ENCODE assay signal across 16 cellular contexts in genomic region chr11:57786436-57786835, GRCh38. TPM values are rescaled to one million over a fixed set of nuclear protein-coding genes. Genes with fewer than 3 reads are reported as not detected.
DNase-seq lines count a peak whose midpoint lies in the region; ATAC-seq, FAIRE-seq and TF ChIP-seq lines count a peak whose summit lies in the region.
"Had no signal": no experiment of that assay in that cellular context is flagged by ENCODE, and none has a peak within 500 bp of the region (broad histone marks: within the 10 kb centered on the region; RNA-seq: fewer than 3 reads in every experiment).

No MANE protein-coding gene starts in this region.

- H3K4me3 ChIP-seq in GM23248 (no peak overlapping the region), kidney (ENCODE audit: low read length in 2 of 2) (no peak overlapping the region), stomach (no peak overlapping the region)
- H3K4me3 ChIP-seq: coronary artery had no signal

- DNase-seq in GM23248: no peak
- no peak for DNase-seq in activated B cell treated with CpG ODN at 0.5 μM for 24 hours
- no peak for DNase-seq in kidney
- no peak for DNase-seq in stomach
- no peak for DNase-seq in NCI-H510A treated with DMSO at 0.1 percent for 48 hours (lab: John Stamatoyannopoulos, UW)
- DNase-seq: activated CD4-positive, CD25-positive, alpha-beta regulatory T cell treated with anti-CD3 and anti-CD28 coated beads, Interleukin-2, amount 50 U/mL, for 72 hours; activated naive CD8-positive, alpha-beta T cell treated with anti-CD3 and anti-CD28 coated beads, Interleukin-2, amount 10 ng/mL, durations not matched to agents 7 days and 5 days; NCI-H1092; posterior cingulate gyrus had no signal

- no peak overlapping the region for H3K4me2 ChIP-seq in GM23248 (ENCODE audit: unreplicated experiment)

- in situ Hi-C loops in GM23248 (cut with MboI): no loop called here

- no peak for FAIRE-seq in kidney (lab: Jason Lieb, UNC)
- FAIRE-seq: urothelium cell line had no signal

- peaks cover 26% of the 10 kb centered on the region for H4K20me1 ChIP-seq in GM23248 (ENCODE audit: insufficient read depth)

- H3K27ac Mint-ChIP-seq in activated B cell treated with CpG ODN at 0.5 μM for 24 hours: peak overlapping the region; percentile 92
- H3K27ac Mint-ChIP-seq: activated naive CD8-positive, alpha-beta T cell treated with anti-CD3 and anti-CD28 coated beads, Interleukin-2, amount 10 ng/mL, durations not matched to agents 7 days and 5 days had no signal

- H3K9me3 ChIP-seq in GM23248 (ENCODE audit: low read depth) (no peaks in the 10 kb centered on the region), kidney (ENCODE audit: control insufficient read depth in 1 of 2, low read length in 2 of 2) (no peaks in the 10 kb centered on the region), stomach (no peaks in the 10 kb centered on the region)

- no peak for TF ChIP-seq POLR2A in stomach (IDR thresholded peaks at IDR 0.05)

- no peaks in the 10 kb centered on the region for H3K27me3 ChIP-seq in GM23248 (replicated peaks; ENCODE audit: insufficient read depth)
- H3K27me3 ChIP-seq in stomach: no peaks in the 10 kb centered on the region

- H3K36me3 Mint-ChIP-seq in activated B cell treated with CpG ODN at 0.5 μM for 24 hours (ENCODE audit: low read depth): peaks cover 3% of the 10 kb centered on the region

- peaks cover 4% of the 10 kb centered on the region; the same call in 1 of the 2 replicates for H3K36me3 ChIP-seq in GM23248 (ENCODE audit: low read depth)
- H3K36me3 ChIP-seq in kidney (ENCODE audit: control insufficient read depth in 1 of 2, insufficient read depth in 2 of 2, low read length in 2 of 2): peaks cover 0 to 4% of the 10 kb centered on the region in 2 donors
- H3K36me3 ChIP-seq in stomach: peaks cover 0 to 4% (median 3%) of the 10 kb centered on the region in 4 donors

- H3K27me3 Mint-ChIP-seq in activated B cell treated with CpG ODN at 0.5 μM for 24 hours: no peaks in the 10 kb centered on the region
- H3K27me3 Mint-ChIP-seq: activated naive CD8-positive, alpha-beta T cell treated with anti-CD3 and anti-CD28 coated beads, Interleukin-2, amount 10 ng/mL, durations not matched to agents 7 days and 5 days had no signal

- TF ChIP-seq EP300 in stomach (IDR thresholded peaks at IDR 0.05): no peak

- 87 to 90% methylated on average over 4 of the region's 4 CpGs for WGBS in GM23248 (ENCODE audit: low coverage in 1 of 2, low lambda C conversion rate in 2 of 2, missing lambda C conversion rate in 2 of 2), 2 experiments
- 61 to 76% (median 66%) methylated on average over 4 of the region's 4 CpGs for WGBS in stomach, 5 donors

- H3K4me1 Mint-ChIP-seq in activated B cell treated with CpG ODN at 0.5 μM for 24 hours: peaks cover 75% of the 10 kb centered on the region

- H3K27ac ChIP-seq in GM23248 (peak overlapping the region; percentile 14; the same call in 1 of the 2 replicates), kidney (ENCODE audit: low read depth in 2 of 2, low read length in 2 of 2) (peak overlapping the region; percentile 35 to 74), stomach (peak overlapping the region in 4 of 5 donors; percentile 25 to 91 (median 54))

- ATAC-seq in activated B cell treated with CpG ODN at 0.5 μM for 24 hours (ENCODE audit: low read depth): no peak
- ATAC-seq in GM19351 (IDR thresholded peaks at IDR 0.05; ENCODE audit: unreplicated experiment): no peak
- no peak for ATAC-seq in HG03521 (IDR thresholded peaks at IDR 0.05; ENCODE audit: unreplicated experiment)

- CTCF ChIA-PET in activated B cell treated with CpG ODN at 0.5 μM for 24 hours (lab: Charles Lee): interaction anchor here (1.4 kb wide), 1 partner anchor 14 kb away, joined by 5 read pairs; no protein-coding TSS in a partner anchor

- H3K79me2 ChIP-seq in GM23248 (ENCODE audit: insufficient read depth): peaks cover 100% of the 10 kb centered on the region

- H3K9me3 Mint-ChIP-seq in activated B cell treated with CpG ODN at 0.5 μM for 24 hours: no peaks in the 10 kb centered on the region
- H3K9me3 Mint-ChIP-seq: activated naive CD8-positive, alpha-beta T cell treated with anti-CD3 and anti-CD28 coated beads, Interleukin-2, amount 10 ng/mL, durations not matched to agents 7 days and 5 days had no signal

- POLR2A ChIA-PET in activated B cell treated with CpG ODN at 0.5 μM for 24 hours (lab: Charles Lee): interaction anchor here (1.0 to 1.8 kb wide), 3 partner anchors 42 to 791 kb away, joined by 3 to 8 read pairs (median 5); partner anchors contain the start of gene SELENOH

- TF ChIP-seq CTCF in activated B cell treated with CpG ODN at 0.5 μM for 24 hours (IDR thresholded peaks at IDR 0.05) (no peak), kidney (IDR thresholded peaks at IDR 0.05; ENCODE audit: borderline replicate concordance, extremely low read depth, insufficient read depth) (no peak), stomach (IDR thresholded peaks at IDR 0.05) (no peak)

- 0 out of 2 replicates have a peak, but pooled peaks cover 11% of the 10 kb centered on the region for H3F3A ChIP-seq in GM23248 (ENCODE audit: insufficient read depth)

- H3K4me3 Mint-ChIP-seq in activated B cell treated with CpG ODN at 0.5 μM for 24 hours: peak overlapping the region; percentile 75
- H3K4me3 Mint-ChIP-seq: activated naive CD8-positive, alpha-beta T cell treated with anti-CD3 and anti-CD28 coated beads, Interleukin-2, amount 10 ng/mL, durations not matched to agents 7 days and 5 days; CD14-positive monocyte had no signal

- no peaks in the 10 kb centered on the region for H3K9me2 ChIP-seq in GM23248 (ENCODE audit: insufficient read depth)

- H3K4me1 ChIP-seq in GM23248 (ENCODE audit: insufficient read depth) (peaks cover 16% of the 10 kb centered on the region), kidney (ENCODE audit: control insufficient read depth in 1 of 2, insufficient read depth in 1 of 2, low read depth in 1 of 2, low read length in 2 of 2) (peaks cover 37 to 48% of the 10 kb centered on the region in 2 donors), stomach (peaks cover 50 to 100% (median 89%) of the 10 kb centered on the region in 4 donors)

- H2AFZ ChIP-seq in GM23248: no peak overlapping the region

- intact Hi-C loops in activated B cell treated with CpG ODN at 0.5 μM for 24 hours (cut with micrococcal nuclease): no loop called here
- intact Hi-C loops in kidney (cut with DNase I): no loop called here
- intact Hi-C loops in stomach (cut with DNase I; ENCODE audit: low total_unique reads): no loop called here

- H3K9ac ChIP-seq in GM23248 (no peak overlapping the region), kidney (ENCODE audit: low read length in 2 of 2) (no peak overlapping the region)

RNA-seq across cellular contexts. Expression of gene CTNND1, which starts 24.8 kb away (rescaled TPM):
- 94.2 and 101 TPM in 2 replicates for total RNA-seq in GM23248 (2014; rRNA removed; shearing (Covaris generic))
- 64.5 and 66.9 TPM in 2 replicates for polyA plus RNA-seq in GM23248 (2016; fragmentation: Nextera tagmentation; extraction: Ambion mirVana)
- total RNA-seq in activated B cell treated with CpG ODN at 0.5 μM for 24 hours: 34.2 and 42.3 TPM in 2 replicates
- total RNA-seq in kidney: 272 TPM
- polyA plus RNA-seq in kidney (ENCODE audit: insufficient read depth, low read depth, low replicate concordance): 52.7 TPM
- total RNA-seq in stomach: 100 to 1,000 TPM; 110 to 447 (median 215) TPM
- polyA plus RNA-seq in stomach: 10 to 100 TPM; 45.1 to 98.5 (median 61.3) TPM

RNA-seq across cellular contexts. Expression of gene BTBD18, which starts 34.8 kb away (rescaled TPM):
- total RNA-seq in GM23248 (2014; rRNA removed; shearing (Covaris generic)): not detected in 2 replicates
- 0.10 TPM in 1 of 2 replicates, not detected in the other for polyA plus RNA-seq in GM23248 (2016; fragmentation: Nextera tagmentation; extraction: Ambion mirVana)
- total RNA-seq in activated B cell treated with CpG ODN at 0.5 μM for 24 hours: not detected in 2 replicates
- total RNA-seq in kidney: not detected
- not detected for polyA plus RNA-seq in kidney (ENCODE audit: insufficient read depth, low read depth, low replicate concordance)
- total RNA-seq in stomach: not detected
- not detected for polyA plus RNA-seq in stomach
- total RNA-seq: activated naive CD8-positive, alpha-beta T cell treated with anti-CD3 and anti-CD28 coated beads, Interleukin-2, amount 10 ng/mL, durations not matched to agents 7 days and 5 days; fibroblast of lung; mononuclear cell had no signal
- polyA plus RNA-seq: fibroblast of lung had no signal

RNA-seq across cellular contexts. Expression of gene SELENOH, which starts 45.1 kb away (rescaled TPM):
- total RNA-seq in GM23248 (2014; rRNA removed; shearing (Covaris generic)): 96.6 and 123 TPM in 2 replicates
- polyA plus RNA-seq in GM23248 (2016; fragmentation: Nextera tagmentation; extraction: Ambion mirVana): 181 and 184 TPM in 2 replicates
- total RNA-seq in activated B cell treated with CpG ODN at 0.5 μM for 24 hours: 210 and 224 TPM in 2 replicates
- 115 TPM for total RNA-seq in kidney
- 159 TPM for polyA plus RNA-seq in kidney (ENCODE audit: insufficient read depth, low read depth, low replicate concordance)
- 100 to 1,000 TPM in 4 of 5 donors, 10 to 100 TPM in 1; 33.8 to 234 (median 152) TPM for total RNA-seq in stomach
- polyA plus RNA-seq in stomach: 100 to 1,000 TPM; 158 to 194 (median 183) TPM
